In the genomic region with DNA sequence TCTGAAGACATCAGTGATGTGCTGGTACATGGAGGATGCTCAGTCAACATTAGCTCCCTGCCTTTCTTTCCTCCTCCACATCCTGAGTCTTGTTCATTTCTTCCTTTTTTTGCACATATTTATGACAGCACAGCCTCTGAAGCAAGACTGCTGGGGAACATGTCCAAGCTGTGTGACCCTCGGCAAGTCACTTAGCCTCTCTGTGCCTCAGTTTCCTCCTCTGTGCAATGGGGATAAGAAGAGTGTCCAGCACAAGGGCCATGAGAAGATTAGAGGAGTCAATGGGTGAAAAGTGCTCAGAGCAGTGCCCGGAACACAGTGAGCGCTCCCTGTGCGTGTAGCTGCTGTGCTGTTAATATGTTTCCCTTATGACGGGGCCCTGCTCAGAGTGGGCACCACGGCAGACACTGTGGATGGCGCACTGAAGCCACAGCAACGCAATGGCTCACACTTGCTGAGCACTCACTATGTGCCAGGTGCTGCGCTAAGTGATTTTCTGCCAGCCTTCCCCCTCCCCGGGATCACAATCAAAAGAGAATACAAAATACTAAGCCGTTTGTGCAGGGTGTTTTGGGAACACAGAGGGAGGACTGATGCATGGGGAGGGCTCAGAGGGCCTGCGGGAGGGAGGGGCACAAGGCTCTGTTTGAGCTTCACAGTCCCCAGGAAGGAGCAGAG, we compare ENCODE assay signal across 33 cellular contexts. TPM values are rescaled to one million over a fixed set of nuclear protein-coding genes. Genes with fewer than 3 reads are reported as not detected.
A peak's percentile ranks its signal among the peaks of the same experiment; 100 is the strongest.
DNase-seq lines count a peak whose midpoint lies in the region; ATAC-seq and TF ChIP-seq lines count a peak whose summit lies in the region.
"Had no signal": no experiment of that assay in that cellular context is flagged by ENCODE, and none has a peak within 500 bp of the region (broad histone marks: within the 10 kb centered on the region; RNA-seq: fewer than 3 reads in every experiment).

No MANE protein-coding gene starts in this region.

- no peak overlapping the region for H2BK12ac ChIP-seq in H9 (ENCODE audit: insufficient read length, low read depth, low read length)

- H2BK5ac ChIP-seq in H9 (ENCODE audit: insufficient read length, low read length) = no peak overlapping the region

- no peaks in the 10 kb centered on the region for H3K9me3 Mint-ChIP-seq in dendritic cell treated with granulocyte-macrophage colony-stimulating factor and Interleukin-4, amounts not matched to agents 40 ng/mL and 50 ng/mL, for 4 days
- H3K9me3 Mint-ChIP-seq in neural crest cell = no peaks in the 10 kb centered on the region
- H3K9me3 Mint-ChIP-seq in H9 = no peaks in the 10 kb centered on the region
- H3K9me3 Mint-ChIP-seq: activated CD8-positive, alpha-beta T cell treated with anti-CD3 and anti-CD28 coated beads for 36 hours; activated naive CD4-positive, alpha-beta T cell treated with anti-CD3 and anti-CD28 coated beads for 36 hours; CD8-positive, alpha-beta memory T cell; natural killer cell; stimulated activated naive CD8-positive, alpha-beta T cell treated with anti-CD3 and anti-CD28 coated beads, Interleukin-15, amount 100 ng/mL, for 72 hours had no signal

- H3K18ac ChIP-seq in H9 (ENCODE audit: insufficient read length, low read depth, low read length) = no peak overlapping the region

- no peak overlapping the region for H3T11ph ChIP-seq in H9 (ENCODE audit: low read length)

- no peak overlapping the region for H4K91ac ChIP-seq in H9 (ENCODE audit: insufficient read length, low read depth, low read length)

- H3F3A ChIP-seq in smooth muscle cell (ENCODE audit: low read depth) = no peaks in the 10 kb centered on the region

- H3K4me2 ChIP-seq in H9 (ENCODE audit: insufficient read depth, insufficient read length, low read length) (no peak overlapping the region), smooth muscle cell (no peak overlapping the region)
- H3K4me2 ChIP-seq: A549, KMS-11 had no signal

- intact Hi-C loops in left ventricle myocardium inferior (cut with micrococcal nuclease) (no loop called here), left ventricle myocardium superior (cut with micrococcal nuclease) (no loop called here), vagina (cut with DNase I) (no loop called here)
- intact Hi-C loops in dendritic cell treated with granulocyte-macrophage colony-stimulating factor and Interleukin-4, amounts not matched to agents 40 ng/mL and 50 ng/mL, for 4 days (cut with micrococcal nuclease) = no loop called here

- H3K23me2 ChIP-seq in H9 (ENCODE audit: insufficient read length, low read depth, low read length, poor library complexity, severe bottlenecking) = no peaks in the 10 kb centered on the region

- H4K20me1 ChIP-seq in H9 (ENCODE audit: control insufficient read depth, insufficient read depth, insufficient read length) (peaks cover 4% of the 10 kb centered on the region), smooth muscle cell (ENCODE audit: low read depth) (peaks cover 27% of the 10 kb centered on the region)

- WGBS in H9 (ENCODE audit: extremely low coverage, insufficient read length, low lambda C conversion rate) = no CpG with 5 or more reads among the region's 12 CpGs
- WGBS in smooth muscle cell (ENCODE audit: low lambda C conversion rate) = 87% methylated on average over 12 of the region's 12 CpGs

- no peak overlapping the region for H3K56ac ChIP-seq in H9 (ENCODE audit: insufficient read length, low read depth, low read length)

- H3K4me1 Mint-ChIP-seq in dendritic cell treated with granulocyte-macrophage colony-stimulating factor and Interleukin-4, amounts not matched to agents 40 ng/mL and 50 ng/mL, for 4 days (ENCODE audit: low read depth) = peaks cover 73% of the 10 kb centered on the region
- H3K4me1 Mint-ChIP-seq in neural crest cell (peaks cover 18% of the 10 kb centered on the region), H9 (peaks cover 9 to 19% of the 10 kb centered on the region in 2 experiments)

- no peaks in the 10 kb centered on the region for H3K9me3 ChIP-seq in left ventricle myocardium inferior (replicated peaks)
- no peaks in the 10 kb centered on the region for H3K9me3 ChIP-seq in vagina
- no peaks in the 10 kb centered on the region for H3K9me3 ChIP-seq in H9 (ENCODE audit: control insufficient read depth, low read depth, low read length)
- H3K9me3 ChIP-seq in smooth muscle cell (replicated peaks; ENCODE audit: low read depth) = no peaks in the 10 kb centered on the region
- H3K9me3 ChIP-seq: A549, adrenal gland, colonic mucosa, MG63, Peyer's patch, thyroid gland had no signal

- no peak overlapping the region for H4K5ac ChIP-seq in H9 (ENCODE audit: insufficient read length, low read depth, low read length)

- no peaks in the 10 kb centered on the region for H3K4me1 ChIP-seq in left ventricle myocardium inferior
- no peaks in the 10 kb centered on the region for H3K4me1 ChIP-seq in vagina
- H3K4me1 ChIP-seq in H9 (ENCODE audit: insufficient read depth, low read length) = no peaks in the 10 kb centered on the region
- H3K4me1 ChIP-seq in smooth muscle cell (ENCODE audit: low read depth) = peaks cover 11% of the 10 kb centered on the region
- H3K4me1 ChIP-seq: A549, colonic mucosa had no signal

- H3K27ac Mint-ChIP-seq in dendritic cell treated with granulocyte-macrophage colony-stimulating factor and Interleukin-4, amounts not matched to agents 40 ng/mL and 50 ng/mL, for 4 days = peak overlapping the region; percentile 67
- peak overlapping the region; percentile 57 for H3K27ac Mint-ChIP-seq in neural crest cell (ENCODE audit: unreplicated experiment)
- H3K27ac Mint-ChIP-seq in H9 = no peak overlapping the region; a peak in 1 of 7 replicates
- H3K27ac Mint-ChIP-seq: activated CD4-positive, alpha-beta T cell treated with anti-CD3 and anti-CD28 coated beads for 36 hours; activated CD8-positive, alpha-beta T cell treated with anti-CD3 and anti-CD28 coated beads for 36 hours; activated naive CD4-positive, alpha-beta T cell treated with anti-CD3 and anti-CD28 coated beads for 36 hours; natural killer cell; stimulated activated naive CD8-positive, alpha-beta T cell treated with anti-CD3 and anti-CD28 coated beads, Interleukin-15, amount 100 ng/mL, for 72 hours had no signal

- H3K27me3 ChIP-seq in left ventricle myocardium inferior (ENCODE audit: low read depth) (no peaks in the 10 kb centered on the region), vagina (no peaks in the 10 kb centered on the region), H9 (ENCODE audit: insufficient read depth, low read length) (no peaks in the 10 kb centered on the region), smooth muscle cell (ENCODE audit: low read depth) (no peaks in the 10 kb centered on the region)
- H3K27me3 ChIP-seq: adrenal gland, brain microvascular endothelial cell, colonic mucosa, MG63, Peyer's patch, thyroid gland had no signal

- H3K27me3 Mint-ChIP-seq in dendritic cell treated with granulocyte-macrophage colony-stimulating factor and Interleukin-4, amounts not matched to agents 40 ng/mL and 50 ng/mL, for 4 days = peaks cover 8% of the 10 kb centered on the region
- no peaks in the 10 kb centered on the region for H3K27me3 Mint-ChIP-seq in neural crest cell (ENCODE audit: low read depth)
- no peaks in the 10 kb centered on the region; the same call in 1 of the 2 replicates for H3K27me3 Mint-ChIP-seq in H9 (ENCODE audit: low read depth)
- H3K27me3 Mint-ChIP-seq: activated CD4-positive, alpha-beta T cell treated with anti-CD3 and anti-CD28 coated beads for 36 hours; activated CD8-positive, alpha-beta T cell treated with anti-CD3 and anti-CD28 coated beads for 36 hours; CD8-positive, alpha-beta memory T cell; stimulated activated naive CD8-positive, alpha-beta T cell treated with anti-CD3 and anti-CD28 coated beads, Interleukin-15, amount 100 ng/mL, for 72 hours had no signal

- H2BK15ac ChIP-seq in H9 (ENCODE audit: low read depth, low read length) = no peak overlapping the region

- H3K27ac ChIP-seq in left ventricle myocardium inferior (replicated peaks) (peak overlapping the region; percentile 36), vagina (peak overlapping the region; percentile 12), H9 (ENCODE audit: insufficient read length, low read depth, low read length) (no peak overlapping the region), smooth muscle cell (ENCODE audit: low read depth) (no peak overlapping the region)
- H3K27ac ChIP-seq: A549, brain microvascular endothelial cell, colonic mucosa, KMS-11, Peyer's patch, thyroid gland, VCaP had no signal

- H3K23ac ChIP-seq in H9 (ENCODE audit: insufficient read length, low read depth, low read length) = no peak overlapping the region

- H3K14ac ChIP-seq in H9 (ENCODE audit: insufficient read depth, low read length) = no peak overlapping the region

- no peaks in the 10 kb centered on the region for H3K79me1 ChIP-seq in H9 (ENCODE audit: insufficient read depth, low read depth, low read length, poor library complexity, severe bottlenecking)

- no peak overlapping the region for H3K9ac ChIP-seq in H9 (ENCODE audit: extremely low read depth, insufficient read length, low read length)
- H3K9ac ChIP-seq in smooth muscle cell (ENCODE audit: low read depth) = no peak overlapping the region
- H3K9ac ChIP-seq: KMS-11 had no signal

- H3K4ac ChIP-seq in H9 (ENCODE audit: low read depth, low read length) = no peak overlapping the region

- ATAC-seq in left ventricle myocardium superior = no peak
- ATAC-seq: A549; activated CD4-positive, alpha-beta T cell treated with anti-CD3 and anti-CD28 coated beads for 36 hours; activated CD8-positive, alpha-beta T cell treated with anti-CD3 and anti-CD28 coated beads for 36 hours; natural killer cell; stimulated activated naive CD8-positive, alpha-beta T cell treated with anti-CD3 and anti-CD28 coated beads, Interleukin-15, amount 100 ng/mL, for 72 hours had no signal

- H2AFZ ChIP-seq in H9 (ENCODE audit: low read length) (no peak overlapping the region), smooth muscle cell (ENCODE audit: low read depth) (no peak overlapping the region)

- no peak overlapping the region for H3K4me3 ChIP-seq in left ventricle myocardium inferior
- no peak overlapping the region for H3K4me3 ChIP-seq in vagina
- H3K4me3 ChIP-seq in smooth muscle cell = no peak overlapping the region
- H3K4me3 ChIP-seq: A549, adrenal gland, colonic mucosa, MG63, Peyer's patch, thyroid gland had no signal

- TF ChIP-seq POLR2A in vagina (IDR thresholded peaks at IDR 0.05) = no peak

- DNase-seq in left ventricle myocardium inferior (peak; percentile 5), left ventricle myocardium superior (no peak), neural crest cell (ENCODE audit: low read depth, low spot score) (no peak), vagina (ENCODE audit: extremely low spot score in 2 of 2) (no peak), SK-N-DZ (ENCODE audit: low spot score) (no peak), H9 (no peak), smooth muscle cell (lab: John Stamatoyannopoulos, UW; ENCODE audit: unreplicated experiment) (no peak)
- DNase-seq: activated CD4-positive, alpha-beta T cell treated with anti-CD3 and anti-CD28 coated beads for 36 hours; activated CD8-positive, alpha-beta T cell treated with anti-CD3 and anti-CD28 coated beads for 36 hours; activated naive CD4-positive, alpha-beta T cell treated with anti-CD3 and anti-CD28 coated beads for 36 hours; adrenal gland; brain microvascular endothelial cell; CD8-positive, alpha-beta memory T cell; colonic mucosa; effector memory CD4-positive, alpha-beta T cell; H7; MG63; natural killer cell; NCI-H1436 treated with DMSO at 0.1 percent for 48 hours; NCI-H2081 treated with DMSO at 0.1 percent for 48 hours; NCI-H2227 treated with DMSO at 0.1 percent for 48 hours; NCI-H69; retina; SIG-M5; stimulated activated CD8-positive, alpha-beta memory T cell treated with anti-CD3 and anti-CD28 coated beads, Interleukin-4, amount 100 ng/mL, for 48 hours; stimulated activated naive CD8-positive, alpha-beta T cell treated with anti-CD3 and anti-CD28 coated beads, Interleukin-15, amount 100 ng/mL, for 72 hours; T-helper 9 cell; thyroid gland had no signal

- no peak overlapping the region for H2BK120ac ChIP-seq in H9 (ENCODE audit: low read depth, low read length, poor library complexity, severe bottlenecking)

- no peak overlapping the region for H2AK5ac ChIP-seq in H9 (ENCODE audit: insufficient read length, low read length)

- H4K8ac ChIP-seq in H9 (replicated peaks; ENCODE audit: insufficient read length, low read depth, low read length) = no peak overlapping the region

- no peak overlapping the region for H3K4me3 Mint-ChIP-seq in dendritic cell treated with granulocyte-macrophage colony-stimulating factor and Interleukin-4, amounts not matched to agents 40 ng/mL and 50 ng/mL, for 4 days
- H3K4me3 Mint-ChIP-seq in neural crest cell (no peak overlapping the region), H9 (no peak overlapping the region)
- H3K4me3 Mint-ChIP-seq: activated CD4-positive, alpha-beta T cell treated with anti-CD3 and anti-CD28 coated beads for 36 hours; activated CD8-positive, alpha-beta T cell treated with anti-CD3 and anti-CD28 coated beads for 36 hours; activated naive CD4-positive, alpha-beta T cell treated with anti-CD3 and anti-CD28 coated beads for 36 hours; CD8-positive, alpha-beta memory T cell; natural killer cell; stimulated activated naive CD8-positive, alpha-beta T cell treated with anti-CD3 and anti-CD28 coated beads, Interleukin-15, amount 100 ng/mL, for 72 hours had no signal

- peaks cover 30% of the 10 kb centered on the region for H3K36me3 ChIP-seq in left ventricle myocardium inferior
- H3K36me3 ChIP-seq in vagina = peaks cover 0 to 5% of the 10 kb centered on the region in 2 donors
- no peaks in the 10 kb centered on the region for H3K36me3 ChIP-seq in smooth muscle cell (ENCODE audit: low read depth)
- H3K36me3 ChIP-seq: adrenal gland, colonic mucosa had no signal

- no peak overlapping the region for H2BK20ac ChIP-seq in H9 (ENCODE audit: low read depth, low read length, poor library complexity, severe bottlenecking)

- H3K79me2 ChIP-seq in H9 (ENCODE audit: insufficient read depth, low read length) (no peaks in the 10 kb centered on the region), smooth muscle cell (ENCODE audit: low read depth) (peaks cover 86% of the 10 kb centered on the region)

- TF ChIP-seq CTCF in left ventricle myocardium inferior (IDR thresholded peaks at IDR 0.05; ENCODE audit: borderline replicate concordance) = no peak
- no peak for TF ChIP-seq CTCF in neural crest cell (conservative IDR thresholded peaks at IDR 0.05)
- no peak for TF ChIP-seq CTCF in vagina (IDR thresholded peaks at IDR 0.05)
- TF ChIP-seq CTCF in H9 (conservative IDR thresholded peaks at IDR 0.05) = no peak
- TF ChIP-seq CTCF in smooth muscle cell (IDR thresholded peaks at IDR 0.05; ENCODE audit: borderline replicate concordance, insufficient read depth, poor library complexity, severe bottlenecking) = no peak

- H3K36me3 Mint-ChIP-seq in dendritic cell treated with granulocyte-macrophage colony-stimulating factor and Interleukin-4, amounts not matched to agents 40 ng/mL and 50 ng/mL, for 4 days (ENCODE audit: low read depth) = peaks cover 28% of the 10 kb centered on the region
- H3K36me3 Mint-ChIP-seq in neural crest cell (ENCODE audit: low read depth) = no peaks in the 10 kb centered on the region
- H3K36me3 Mint-ChIP-seq in H9 (ENCODE audit: insufficient read depth in 1 of 3, low read depth in 3 of 3) = peaks cover 0 to 3% (median 0%) of the 10 kb centered on the region in 3 experiments; a peak in 2 of 7 replicates
- H3K36me3 Mint-ChIP-seq: natural killer cell had no signal

RNA-seq across cellular contexts. Expression of gene ZCCHC24, which starts 28.7 kb away (rescaled TPM):
- total RNA-seq in left ventricle myocardium inferior (47.5 TPM), left ventricle myocardium superior (49.0 TPM), neural crest cell (24.3 and 26.5 TPM in 2 replicates), vagina (57.0 TPM), H9 (2021) (3.5 and 3.8 TPM in 2 replicates), smooth muscle cell (21.9 and 28.0 TPM in 2 replicates)
- 1.1 and 2.0 TPM in 2 replicates for polyA plus RNA-seq in SK-N-DZ (2014; cell fraction: cytosol; rRNA removed)
- 0.60 and 0.84 TPM in 2 replicates for polyA plus RNA-seq in SK-N-DZ (2014; cell fraction: nucleus; rRNA removed)
- 30.6 and 52.1 TPM in 2 replicates for polyA plus RNA-seq in smooth muscle cell

Comparison
In these comparisons a context has a peak if more than half of its experiments do, and no peak if none do; other contexts are left out.
1. H3K27ac ChIP-seq: peak in left ventricle myocardium inferior (single experiment) and vagina (single experiment); none in H9 (single experiment) and smooth muscle cell (single experiment).
2. H3K27ac Mint-ChIP-seq: peak in dendritic cell treated with granulocyte-macrophage colony-stimulating factor and Interleukin-4, amounts not matched to agents 40 ng/mL and 50 ng/mL, for 4 days (single experiment) and neural crest cell (single experiment); none in H9 (0 of 3).